31 cellular contexts compared by ENCODE assay signal in the genomic region with DNA sequence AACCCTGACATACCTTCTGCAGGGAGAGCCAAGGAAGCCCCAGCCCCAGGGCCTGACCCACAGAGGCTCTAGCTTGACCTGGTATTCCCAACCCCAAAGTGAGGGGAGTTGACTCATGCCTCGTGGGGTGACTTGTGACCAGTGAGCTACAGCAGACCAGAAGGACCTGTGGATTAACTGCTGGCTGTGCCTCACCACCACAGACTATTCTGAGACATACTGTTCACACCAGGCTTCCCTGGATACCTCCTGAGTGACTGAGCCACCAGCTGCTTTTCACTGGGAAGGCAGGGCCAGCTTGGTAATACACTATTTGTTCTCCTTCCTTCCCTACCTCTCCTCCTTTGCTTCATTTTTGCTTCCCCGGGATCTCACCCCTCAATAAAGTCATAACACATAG. TPM values are rescaled to one million over a fixed set of nuclear protein-coding genes. Genes with fewer than 3 reads are reported as not detected.
"Had no signal": no experiment of that assay in that cellular context is flagged by ENCODE, and none has a peak within 500 bp of the region (broad histone marks: within the 10 kb centered on the region; RNA-seq: fewer than 3 reads in every experiment).

No MANE protein-coding gene starts in this region.

- H3K4me3 ChIP-seq: adrenal gland, body of pancreas, cardiac muscle cell, colonic mucosa, gastrocnemius medialis, left lung, mucosa of descending colon, vagina had no signal

- H3K9me3 ChIP-seq: adrenal gland, body of pancreas, colonic mucosa, gastrocnemius medialis, left lung, mucosa of descending colon, vagina had no signal

- H3K27ac ChIP-seq: adrenal gland, body of pancreas, cardiac muscle cell, colonic mucosa, gastrocnemius medialis, left lung, parathyroid adenoma, vagina had no signal

- ATAC-seq: activated CD4-positive, alpha-beta T cell treated with anti-CD3 and anti-CD28 coated beads for 36 hours; body of pancreas; gastrocnemius medialis; left lung; mucosa of descending colon; right cardiac atrium; T-cell had no signal

- H3K36me3 ChIP-seq: adrenal gland, cardiac muscle cell, colonic mucosa, gastrocnemius medialis, left lung, vagina had no signal

- H3K27ac Mint-ChIP-seq: activated CD4-positive, alpha-beta T cell treated with anti-CD3 and anti-CD28 coated beads for 36 hours; activated naive CD8-positive, alpha-beta T cell treated with anti-CD3 and anti-CD28 coated beads for 36 hours; naive B cell; stimulated activated naive CD8-positive, alpha-beta T cell treated with anti-CD3 and anti-CD28 coated beads, Interleukin-15, Interleukin-2, amounts not matched to agents 100 ng/mL and 50 ng/mL, for 24 hours; T-cell; T-helper 2 cell treated with Interferon-gamma antibody and Interleukin-4, amounts not matched to agents 5 μg/mL and 100 μg/mL, for 36 hours; type B pancreatic cell had no signal

- H3K36me3 Mint-ChIP-seq: activated naive CD8-positive, alpha-beta T cell treated with anti-CD3 and anti-CD28 coated beads for 36 hours had no signal

- H3K4me3 Mint-ChIP-seq: activated CD4-positive, alpha-beta T cell treated with anti-CD3 and anti-CD28 coated beads for 36 hours; activated naive CD8-positive, alpha-beta T cell treated with anti-CD3 and anti-CD28 coated beads for 36 hours; naive B cell; neural crest cell; stimulated activated naive CD8-positive, alpha-beta T cell treated with anti-CD3 and anti-CD28 coated beads, Interleukin-15, Interleukin-2, amounts not matched to agents 100 ng/mL and 50 ng/mL, for 24 hours; T-cell; T-helper 2 cell treated with Interferon-gamma antibody and Interleukin-4, amounts not matched to agents 5 μg/mL and 100 μg/mL, for 36 hours; type B pancreatic cell had no signal

- H3K4me1 ChIP-seq: adrenal gland, body of pancreas, colonic mucosa, gastrocnemius medialis, left lung, parathyroid adenoma, vagina had no signal

- H3K9me3 Mint-ChIP-seq: activated naive CD8-positive, alpha-beta T cell treated with anti-CD3 and anti-CD28 coated beads for 36 hours; neural crest cell; stimulated activated naive CD8-positive, alpha-beta T cell treated with anti-CD3 and anti-CD28 coated beads, Interleukin-15, Interleukin-2, amounts not matched to agents 100 ng/mL and 50 ng/mL, for 24 hours; T-cell; T-helper 2 cell treated with Interferon-gamma antibody and Interleukin-4, amounts not matched to agents 5 μg/mL and 100 μg/mL, for 36 hours; type B pancreatic cell had no signal

- H3K27me3 ChIP-seq: vagina had no signal

- DNase-seq: activated CD4-positive, alpha-beta T cell treated with anti-CD3 and anti-CD28 coated beads for 36 hours; activated CD4-positive, alpha-beta T cell treated with anti-CD3 and anti-CD28 coated beads, Interleukin-2, amount 50 U/mL, for 4 hours; activated CD4-positive, CD25-positive, alpha-beta regulatory T cell; activated effector memory CD4-positive, alpha-beta T cell treated with Interleukin-2 at 50 U/mL for 16 hours; activated naive CD4-positive, alpha-beta T cell treated with Interleukin-2 at 50 U/mL for 16 hours; activated naive CD8-positive, alpha-beta T cell treated with anti-CD3 and anti-CD28 coated beads for 36 hours; activated T-cell treated with anti-CD3 and anti-CD28 coated beads for 4 hours; adrenal gland; aorta; body of pancreas; cerebellar nuclear complex; colonic mucosa; effector memory CD4-positive, alpha-beta T cell; gastrocnemius medialis; glutamatergic neuron; left lung; mucosa of descending colon; naive B cell; nucleus accumbens; right cardiac atrium; stimulated activated CD4-positive, alpha-beta T cell treated with anti-CD3 and anti-CD28 coated beads, Interleukin-2, amount 100 ng/mL, for 48 hours; substantia nigra; T-cell had no signal

RNA-seq across cellular contexts. Expression of gene PLXNA4, which starts 7.3 kb away (rescaled TPM):
- total RNA-seq: epithelial cell of proximal tubule had no signal
